25 cellular contexts compared by ENCODE assay signal in genomic region chrX:68994883-68995255, GRCh38.
DNase-seq lines count a peak whose midpoint lies in the region; ATAC-seq, FAIRE-seq and TF ChIP-seq lines count a peak whose summit lies in the region.
"Had no signal": no experiment of that assay in that cellular context is flagged by ENCODE, and none has a peak within 500 bp of the region (broad histone marks: within the 10 kb centered on the region; RNA-seq: fewer than 3 reads in every experiment).

No MANE protein-coding gene starts in this region.

- no peak overlapping the region for H3K27ac ChIP-seq in HepG2 (ENCODE audit: extremely low read length, insufficient read depth, low read length)
- no peak overlapping the region for H3K27ac ChIP-seq in right lobe of liver
- peak overlapping the region in 3 of 4 donors; percentile 27 to 86 (median 78) for H3K27ac ChIP-seq in Peyer's patch
- H3K27ac ChIP-seq in esophagus muscularis mucosa (replicated peaks in 1 of 4), result peak overlapping the region in 2 of 4 donors; percentile 66 to 73
- peak overlapping the region; percentile 74 to 82 (median 78) for H3K27ac ChIP-seq in transverse colon
- no peak overlapping the region for H3K27ac ChIP-seq in H9 (ENCODE audit: insufficient read length, low read depth, low read length)
- H3K27ac ChIP-seq: A549, C4-2B, PC-9, SK-N-MC had no signal

- no peak overlapping the region for H3K18ac ChIP-seq in H9 (ENCODE audit: insufficient read length, low read depth, low read length)

- TF ChIP-seq EP300 in HepG2 (IDR thresholded peaks at IDR 0.05; ENCODE audit: low read depth in 2 of 2, low read length in 2 of 2) (no peak), HepG2 (CRISPR knock-in tag; IDR thresholded peaks at IDR 0.05; ENCODE audit: borderline replicate concordance) (no peak), esophagus muscularis mucosa (IDR thresholded peaks at IDR 0.05) (no peak), transverse colon (IDR thresholded peaks at IDR 0.05; ENCODE audit: low read depth) (no peak)

- in situ Hi-C loops in HepG2 (cut with HindIII; ENCODE audit: extremely low pct_ligation_motif_present, low pct_unique_long_range_greater_than_20kb), result no loop called here
- in situ Hi-C loops in transverse colon (cut with MboI; ENCODE audit: low pct_ligation_motif_present in 1 of 4, low pct_unique_long_range_greater_than_20kb in 1 of 4, low sequenced_read_pairs in 3 of 4), result no loop called here

- H2BK120ac ChIP-seq in H9 (ENCODE audit: low read depth, low read length, poor library complexity, severe bottlenecking), result no peak overlapping the region

- ATAC-seq in HepG2 (no peak), right lobe of liver (no peak)
- ATAC-seq: A549, HCT116 had no signal

- intact Hi-C loops in HepG2 (cut with micrococcal nuclease; ENCODE audit: unreplicated experiment) (no loop called here), right lobe of liver (cut with DNase I) (no loop called here), esophagus muscularis mucosa (cut with DNase I) (no loop called here), transverse colon (cut with DNase I; ENCODE audit: low total_unique reads) (no loop called here)

- H3T11ph ChIP-seq in H9 (ENCODE audit: low read length), result no peak overlapping the region

- DNase-seq in HepG2 (ENCODE audit: low spot score), result no peak
- DNase-seq in right lobe of liver, result no peak
- DNase-seq in Peyer's patch, result no peak
- DNase-seq in esophagus muscularis mucosa (ENCODE audit: extremely low spot score), result peak; percentile 12
- no peak for DNase-seq in transverse colon
- DNase-seq in NCI-H1105 (lab: John Stamatoyannopoulos, UW), result no peak
- no peak for DNase-seq in H9
- DNase-seq in dedifferentiated amniotic fluid mesenchymal stem cell (ENCODE audit: extremely low spot score), result no peak
- DNase-seq: AML-193; Calu3; CD8-positive, alpha-beta memory T cell; DMS79 treated with DMSO at 0.1 percent for 48 hours; GF-D8; NCI-H2029 treated with DMSO at 0.1 percent for 48 hours; NCI-H2227 treated with DMSO at 0.1 percent for 48 hours; NCI-H526 treated with DMSO at 0.1 percent for 48 hours; PC-9; RPMI8226; SIG-M5 had no signal

- no peak overlapping the region for H3K4ac ChIP-seq in H9 (ENCODE audit: low read depth, low read length)

- TF ChIP-seq RAD21 in HepG2 (CRISPR knock-in tag; IDR thresholded peaks at IDR 0.05), result no peak

- H3K36me3 ChIP-seq in HepG2 (replicated peaks in 1 of 2; ENCODE audit: control insufficient read depth in 1 of 2, insufficient read depth in 2 of 2, low read length in 2 of 2), result no peaks in the 10 kb centered on the region
- no peaks in the 10 kb centered on the region for H3K36me3 ChIP-seq in right lobe of liver
- H3K36me3 ChIP-seq in Peyer's patch, result no peaks in the 10 kb centered on the region
- H3K36me3 ChIP-seq in esophagus muscularis mucosa, result no peaks in the 10 kb centered on the region
- no peaks in the 10 kb centered on the region for H3K36me3 ChIP-seq in transverse colon

- H2AK5ac ChIP-seq in H9 (ENCODE audit: insufficient read length, low read length), result no peak overlapping the region

- H3K4me3 ChIP-seq in HepG2 (replicated peaks in 1 of 3; ENCODE audit: insufficient read depth in 1 of 3, low read depth in 2 of 3, low read length in 3 of 3), result no peak overlapping the region
- no peak overlapping the region for H3K4me3 ChIP-seq in right lobe of liver
- no peak overlapping the region for H3K4me3 ChIP-seq in Peyer's patch
- H3K4me3 ChIP-seq in esophagus muscularis mucosa, result no peak overlapping the region
- no peak overlapping the region for H3K4me3 ChIP-seq in transverse colon
- H3K4me3 ChIP-seq: A549, PC-9, SK-N-MC had no signal

- no peak for FAIRE-seq in HepG2 (lab: Jason Lieb, UNC)
- FAIRE-seq: A549, GM12891, H1 had no signal

- no peak overlapping the region for H3K14ac ChIP-seq in H9 (ENCODE audit: insufficient read depth, low read length)

- no peak overlapping the region for H2BK12ac ChIP-seq in H9 (ENCODE audit: insufficient read length, low read depth, low read length)

- H3K79me1 ChIP-seq in H9 (ENCODE audit: insufficient read depth, low read depth, low read length, poor library complexity, severe bottlenecking), result no peaks in the 10 kb centered on the region

- H3K4me3 Mint-ChIP-seq in H9, result no peak overlapping the region
- H3K4me3 Mint-ChIP-seq: CD8-positive, alpha-beta memory T cell had no signal

- H3K9me3 ChIP-seq in HepG2 (ENCODE audit: low read length) (no peaks in the 10 kb centered on the region), right lobe of liver (no peaks in the 10 kb centered on the region), Peyer's patch (no peaks in the 10 kb centered on the region), esophagus muscularis mucosa (no peaks in the 10 kb centered on the region), transverse colon (no peaks in the 10 kb centered on the region), H9 (ENCODE audit: control insufficient read depth, low read depth, low read length) (no peaks in the 10 kb centered on the region)
- H3K9me3 ChIP-seq: A549 had no signal

- no peak overlapping the region for H4K91ac ChIP-seq in H9 (ENCODE audit: insufficient read length, low read depth, low read length)

- H3K23ac ChIP-seq in H9 (ENCODE audit: insufficient read length, low read depth, low read length), result no peak overlapping the region

- H3K27me3 ChIP-seq in HepG2 (ENCODE audit: control insufficient read depth in 1 of 2, insufficient read depth in 2 of 2, low read length in 2 of 2) (no peaks in the 10 kb centered on the region), right lobe of liver (no peaks in the 10 kb centered on the region), Peyer's patch (no peaks in the 10 kb centered on the region), esophagus muscularis mucosa (no peaks in the 10 kb centered on the region), transverse colon (no peaks in the 10 kb centered on the region), H9 (ENCODE audit: insufficient read depth, low read length) (no peaks in the 10 kb centered on the region)

- H3K23me2 ChIP-seq in H9 (ENCODE audit: insufficient read length, low read depth, low read length, poor library complexity, severe bottlenecking), result no peaks in the 10 kb centered on the region

- H2BK15ac ChIP-seq in H9 (ENCODE audit: low read depth, low read length), result no peak overlapping the region

- BruUV-seq in HepG2 (replicated peaks; lab: Mats Ljungman, UMichigan), result no TSS peak

- H3K79me2 ChIP-seq in HepG2 (ENCODE audit: insufficient read depth, low read length) (no peaks in the 10 kb centered on the region), H9 (ENCODE audit: insufficient read depth, low read length) (no peaks in the 10 kb centered on the region)

- peaks cover 9 to 29% of the 10 kb centered on the region in 2 experiments for H3K4me1 Mint-ChIP-seq in H9
- H3K4me1 Mint-ChIP-seq: CD8-positive, alpha-beta memory T cell had no signal

- H3K4me1 ChIP-seq in HepG2 (ENCODE audit: insufficient read depth, low read length), result peaks cover 13% of the 10 kb centered on the region; the same call in 1 of the 2 replicates
- no peaks in the 10 kb centered on the region for H3K4me1 ChIP-seq in right lobe of liver
- peaks cover 0 to 8% (median 0%) of the 10 kb centered on the region in 4 donors for H3K4me1 ChIP-seq in Peyer's patch
- H3K4me1 ChIP-seq in esophagus muscularis mucosa, result peaks cover 36 to 55% (median 48%) of the 10 kb centered on the region in 4 donors
- H3K4me1 ChIP-seq in transverse colon, result peaks cover 8 to 39% (median 10%) of the 10 kb centered on the region in 4 donors
- H3K4me1 ChIP-seq in H9 (ENCODE audit: insufficient read depth, low read length), result no peaks in the 10 kb centered on the region
- H3K4me1 ChIP-seq: A549 had no signal

- TF ChIP-seq POLR2A in HepG2 (IDR thresholded peaks at IDR 0.05; ENCODE audit: insufficient read depth in 1 of 2, low read depth in 2 of 2, low read length in 2 of 2), result no peak
- TF ChIP-seq POLR2A in right lobe of liver (IDR thresholded peaks at IDR 0.05), result no peak
- TF ChIP-seq POLR2A in Peyer's patch (IDR thresholded peaks at IDR 0.05), result no peak
- TF ChIP-seq POLR2A in esophagus muscularis mucosa (IDR thresholded peaks at IDR 0.05; ENCODE audit: low read depth), result no peak
- TF ChIP-seq POLR2A in transverse colon (IDR thresholded peaks at IDR 0.05), result no peak

- H2BK5ac ChIP-seq in H9 (ENCODE audit: insufficient read length, low read length), result no peak overlapping the region

- no peak overlapping the region for H4K8ac ChIP-seq in H9 (replicated peaks; ENCODE audit: insufficient read length, low read depth, low read length)

- H3K4me2 ChIP-seq in HepG2 (ENCODE audit: low read depth, low read length) (no peak overlapping the region), H9 (ENCODE audit: insufficient read depth, insufficient read length, low read length) (no peak overlapping the region)
- H3K4me2 ChIP-seq: A549, PC-9 had no signal

- H3K27ac Mint-ChIP-seq in H9, result no peak overlapping the region
- H3K27ac Mint-ChIP-seq: CD8-positive, alpha-beta memory T cell had no signal

- H3K9me3 Mint-ChIP-seq in H9, result peaks cover 61% of the 10 kb centered on the region in 2 experiments
- H3K9me3 Mint-ChIP-seq: CD8-positive, alpha-beta memory T cell had no signal

- H2BK20ac ChIP-seq in H9 (ENCODE audit: low read depth, low read length, poor library complexity, severe bottlenecking), result no peak overlapping the region

- WGBS in HepG2 (ENCODE audit: low lambda C conversion rate), result 32% methylated on average over 2 of the region's 2 CpGs
- 86% methylated on average over 2 of the region's 2 CpGs for WGBS in right lobe of liver (ENCODE audit: insufficient coverage, low coverage, low lambda C conversion rate, missing lambda C conversion rate)
- 88% methylated on average over 2 of the region's 2 CpGs for WGBS in esophagus muscularis mucosa
- 85% methylated on average over 2 of the region's 2 CpGs; no CpG with 5 or more reads in 1 of the 2 donors for WGBS in transverse colon (ENCODE audit: low coverage in 1 of 2), 2 donors
- no CpG with 5 or more reads among the region's 2 CpGs for WGBS in H9 (ENCODE audit: extremely low coverage, insufficient read length, low lambda C conversion rate)

- H3K36me3 Mint-ChIP-seq in H9 (ENCODE audit: insufficient read depth in 1 of 3, low read depth in 3 of 3), result peaks cover 0 to 4% (median 0%) of the 10 kb centered on the region in 3 experiments; a peak in 2 of 7 replicates
- H3K36me3 Mint-ChIP-seq: CD8-positive, alpha-beta memory T cell had no signal

- H3K56ac ChIP-seq in H9 (ENCODE audit: insufficient read length, low read depth, low read length), result no peak overlapping the region

- H4K20me1 ChIP-seq in HepG2 (ENCODE audit: insufficient read depth, low read length) (no peaks in the 10 kb centered on the region), H9 (ENCODE audit: control insufficient read depth, insufficient read depth, insufficient read length) (no peaks in the 10 kb centered on the region)

- H3K9ac ChIP-seq in HepG2 (ENCODE audit: insufficient read depth, low read depth, low read length) (no peak overlapping the region), H9 (ENCODE audit: extremely low read depth, insufficient read length, low read length) (no peak overlapping the region)

- peaks cover 10% of the 10 kb centered on the region for H3K27me3 Mint-ChIP-seq in H9 (ENCODE audit: low read depth)

- no peak overlapping the region for H4K5ac ChIP-seq in H9 (ENCODE audit: insufficient read length, low read depth, low read length)

- H2AFZ ChIP-seq in HepG2 (ENCODE audit: low read length), result no peak overlapping the region
- no peak overlapping the region for H2AFZ ChIP-seq in H9 (ENCODE audit: low read length)
- H2AFZ ChIP-seq: PC-9 had no signal

- no peak for TF ChIP-seq CTCF in HepG2 (CRISPR knock-in tag; IDR thresholded peaks at IDR 0.05)
- no peak for TF ChIP-seq CTCF in right lobe of liver (IDR thresholded peaks at IDR 0.05)
- TF ChIP-seq CTCF in Peyer's patch (IDR thresholded peaks at IDR 0.05), result no peak
- TF ChIP-seq CTCF in esophagus muscularis mucosa (IDR thresholded peaks at IDR 0.05), result no peak
- TF ChIP-seq CTCF in transverse colon (IDR thresholded peaks at IDR 0.05), result no peak
- TF ChIP-seq CTCF in H9 (conservative IDR thresholded peaks at IDR 0.05), result no peak

- POLR2A ChIA-PET in HepG2 (lab: Yijun Ruan, JAX), result no interaction called here

- CTCF ChIA-PET in HepG2 (lab: Yijun Ruan, JAX; ENCODE audit: low intra/inter-chr PET ratio, low total read pairs), result no interaction called here

Comparison
In these comparisons a context has a peak if more than half of its experiments do, and no peak if none do; other contexts are left out.
1. H3K27ac ChIP-seq: peak in Peyer's patch (3 of 4) and transverse colon (4 of 4); none in HepG2 (single experiment), right lobe of liver (0 of 3) and H9 (single experiment).